In the genomic region with DNA sequence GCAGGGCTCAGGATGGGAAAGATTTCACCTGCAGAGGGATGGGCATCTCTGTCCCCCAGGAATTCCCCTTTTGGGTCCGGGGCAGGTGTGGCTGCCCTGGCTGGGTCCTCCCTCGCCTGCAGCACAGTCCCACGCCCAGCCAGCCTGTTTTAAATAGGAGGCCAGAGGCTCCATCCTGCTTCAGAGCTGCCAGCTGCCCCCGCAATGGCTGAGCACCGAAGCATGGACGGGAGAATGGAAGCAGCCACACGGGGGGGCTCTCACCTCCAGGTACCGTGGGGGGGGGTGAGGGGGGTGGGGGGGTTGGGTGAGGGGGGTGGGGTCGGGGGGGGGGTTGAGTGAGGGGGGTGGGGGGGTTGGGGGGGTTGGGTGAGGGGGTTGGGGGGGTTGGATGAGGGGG, we compare ENCODE assay signal across 9 cellular contexts. TPM values are rescaled to one million over a fixed set of nuclear protein-coding genes. Genes with fewer than 3 reads are reported as not detected.
DNase-seq lines count a peak whose midpoint lies in the region; FAIRE-seq and TF ChIP-seq lines count a peak whose summit lies in the region.
"Had no signal": no experiment of that assay in that cellular context is flagged by ENCODE, and none has a peak within 500 bp of the region (broad histone marks: within the 10 kb centered on the region; RNA-seq: fewer than 3 reads in every experiment).

No MANE protein-coding gene starts in this region.

- no peak overlapping the region for H3K4ac ChIP-seq in neuronal stem cell (ENCODE audit: low read length)

- no peak overlapping the region for H2BK120ac ChIP-seq in neuronal stem cell (ENCODE audit: low read depth, low read length)

- H3K4me1 ChIP-seq in neuronal stem cell (ENCODE audit: control insufficient read depth in 2 of 2, insufficient read depth in 1 of 2, low read depth in 1 of 2, low read length in 2 of 2): peaks cover 0 to 4% of the 10 kb centered on the region in 2 donors
- H3K4me1 ChIP-seq in suprapubic skin: peaks cover 12% of the 10 kb centered on the region

- TF ChIP-seq CTCF in suprapubic skin (IDR thresholded peaks at IDR 0.05): no peak

- no peak overlapping the region for H2AFZ ChIP-seq in neuronal stem cell (ENCODE audit: low read length)

- no peak for TF ChIP-seq POLR2A in suprapubic skin (IDR thresholded peaks at IDR 0.05)

- no peak overlapping the region for H4K91ac ChIP-seq in neuronal stem cell (ENCODE audit: low read depth, low read length, poor library complexity)

- peak overlapping the region; percentile 22 for H2BK12ac ChIP-seq in neuronal stem cell (ENCODE audit: low read length)

- no peak overlapping the region for H3K14ac ChIP-seq in neuronal stem cell (ENCODE audit: low read length)

- peak; percentile 12 for DNase-seq in NCI-H748 (lab: John Stamatoyannopoulos, UW; ENCODE audit: unreplicated experiment)
- no peak for DNase-seq in NCI-H748 treated with DMSO at 0.1 percent for 48 hours (lab: John Stamatoyannopoulos, UW)
- DNase-seq in RCC 7860 (ENCODE audit: low spot score): peak; percentile 33
- no peak for DNase-seq in neuronal stem cell (ENCODE audit: low spot score)
- no peak for DNase-seq in suprapubic skin (ENCODE audit: low spot score in 2 of 2)
- DNase-seq in COR-L47 (lab: John Stamatoyannopoulos, UW): no peak
- DNase-seq: gastrocnemius medialis, NCI-H1694 treated with DMSO at 0.1 percent for 48 hours had no signal

- no peak for FAIRE-seq in RCC 7860 (lab: Jason Lieb, UNC)

- H2BK15ac ChIP-seq in neuronal stem cell (ENCODE audit: low read length): no peak overlapping the region

- H3K23ac ChIP-seq in neuronal stem cell (ENCODE audit: low read depth, low read length, poor library complexity): no peak overlapping the region

- H2AK5ac ChIP-seq in neuronal stem cell (ENCODE audit: low read depth, low read length): no peak overlapping the region

- no peak overlapping the region for H3K4me3 ChIP-seq in neuronal stem cell (ENCODE audit: low read length in 2 of 2)
- H3K4me3 ChIP-seq in suprapubic skin: no peak overlapping the region
- H3K4me3 ChIP-seq: gastrocnemius medialis, SK-N-MC had no signal

- H3K9me3 ChIP-seq in neuronal stem cell (replicated peaks in 1 of 2; ENCODE audit: control insufficient read depth in 2 of 2, insufficient read depth in 1 of 2, low read depth in 1 of 2, low read length in 2 of 2): no peaks in the 10 kb centered on the region
- H3K9me3 ChIP-seq in suprapubic skin: no peaks in the 10 kb centered on the region
- H3K9me3 ChIP-seq: gastrocnemius medialis had no signal

- TF ChIP-seq EP300 in suprapubic skin (IDR thresholded peaks at IDR 0.05): no peak

- H3K4me2 ChIP-seq in neuronal stem cell (ENCODE audit: insufficient read depth, low read length, poor library complexity, severe bottlenecking): no peak overlapping the region

- H3K36me3 ChIP-seq in neuronal stem cell (replicated peaks in 1 of 2; ENCODE audit: control insufficient read depth in 2 of 2, insufficient read depth in 2 of 2, low read length in 2 of 2): no peaks in the 10 kb centered on the region
- H3K36me3 ChIP-seq in suprapubic skin: no peaks in the 10 kb centered on the region
- H3K36me3 ChIP-seq: gastrocnemius medialis had no signal

- H3K79me1 ChIP-seq in neuronal stem cell (ENCODE audit: low read depth, low read length): peaks cover 7% of the 10 kb centered on the region

- H3K27me3 ChIP-seq in neuronal stem cell (ENCODE audit: control insufficient read depth in 3 of 3, insufficient read depth in 3 of 3, low read depth in 1 of 3, low read length in 3 of 3) (no peaks in the 10 kb centered on the region), suprapubic skin (peaks cover 33% of the 10 kb centered on the region)

- H3K9ac ChIP-seq in neuronal stem cell (ENCODE audit: low read depth, low read length, poor library complexity): no peak overlapping the region

- H2BK5ac ChIP-seq in neuronal stem cell (ENCODE audit: low read length): peak overlapping the region; percentile 75

- H3K18ac ChIP-seq in neuronal stem cell (ENCODE audit: low read length): peak overlapping the region; percentile 80

- H3K27ac ChIP-seq in neuronal stem cell (replicated peaks; ENCODE audit: low read length) (no peak overlapping the region), suprapubic skin (no peak overlapping the region)
- H3K27ac ChIP-seq: gastrocnemius medialis, SK-N-MC had no signal

- WGBS in neuronal stem cell (ENCODE audit: extremely low coverage in 2 of 2, insufficient read length in 2 of 2, insufficient replicate concordance in 1 of 2), 2 donors: no CpG with 5 or more reads among the region's 9 CpGs
- 0% methylated on average over 2 of the region's 9 CpGs for WGBS in suprapubic skin

- H4K8ac ChIP-seq in neuronal stem cell (ENCODE audit: low read depth, low read length): no peak overlapping the region

RNA-seq across cellular contexts. Expression of a gene that starts 3.6 kb away (rescaled TPM):
- polyA plus RNA-seq in neuronal stem cell (2013, experiment 1 of 2): 3.7 TPM
- 3.8 TPM for polyA plus RNA-seq in neuronal stem cell (2013, experiment 2 of 2)
- total RNA-seq in suprapubic skin: 1 to 10 TPM; 1.5 to 4.7 (median 2.6) TPM

RNA-seq across cellular contexts. Expression of a gene that starts 10.2 kb away (rescaled TPM):
- 43.4 TPM for polyA plus RNA-seq in neuronal stem cell (2013, experiment 1 of 2)
- polyA plus RNA-seq in neuronal stem cell (2013, experiment 2 of 2): 42.6 TPM
- 10 to 100 TPM; 30.2 to 70.0 (median 60.0) TPM for total RNA-seq in suprapubic skin

RNA-seq across cellular contexts. Expression of a gene that starts 23.9 kb away (rescaled TPM):
- polyA plus RNA-seq in neuronal stem cell (2013, experiment 1 of 2): 19.8 TPM
- polyA plus RNA-seq in neuronal stem cell (2013, experiment 2 of 2): 18.5 TPM
- total RNA-seq in suprapubic skin: 100 to 1,000 TPM; 112 to 309 (median 148) TPM

RNA-seq across cellular contexts. Expression of a gene that starts 24.6 kb away (rescaled TPM):
- 15.2 TPM for polyA plus RNA-seq in neuronal stem cell (2013, experiment 1 of 2)
- 15.0 TPM for polyA plus RNA-seq in neuronal stem cell (2013, experiment 2 of 2)
- 10 to 100 TPM; 16.9 to 56.4 (median 36.4) TPM for total RNA-seq in suprapubic skin

RNA-seq across cellular contexts. Expression of a gene that starts 37.3 kb away (rescaled TPM):
- 4.0 TPM for polyA plus RNA-seq in neuronal stem cell (2013, experiment 1 of 2)
- polyA plus RNA-seq in neuronal stem cell (2013, experiment 2 of 2): 4.6 TPM
- total RNA-seq in suprapubic skin: 10 to 100 TPM in 1 of 4 donors, 1 to 10 TPM in 3; 4.3 to 23.5 (median 7.1) TPM

Comparison
In these comparisons a context has a peak if more than half of its experiments do, and no peak if none do; other contexts are left out.
1. DNase-seq: peak in NCI-H748 (single experiment) and RCC 7860 (single experiment); none in NCI-H748 treated with DMSO at 0.1 percent for 48 hours (single experiment), neuronal stem cell (single experiment), suprapubic skin (0 of 2) and COR-L47 (single experiment).